Comparison of ENCODE assay signal across 23 cellular contexts in genomic region chr1:203124011-203124410, GRCh38. TPM values are rescaled to one million over a fixed set of nuclear protein-coding genes. Genes with fewer than 3 reads are reported as not detected.
"Had no signal": no experiment of that assay in that cellular context is flagged by ENCODE, and none has a peak within 500 bp of the region (broad histone marks: within the 10 kb centered on the region; RNA-seq: fewer than 3 reads in every experiment).

No MANE protein-coding gene starts in this region.

- H3K27ac ChIP-seq: body of pancreas, prostate gland, suprapubic skin had no signal

- FAIRE-seq: endometrium, keratinocyte had no signal

- H3K27ac Mint-ChIP-seq: activated B cell treated with CpG ODN at 0.5 μM for 24 hours; activated CD8-positive, alpha-beta T cell treated with anti-CD3 and anti-CD28 coated beads for 36 hours; activated naive CD8-positive, alpha-beta T cell; nephron; stimulated activated naive CD8-positive, alpha-beta T cell treated with anti-CD3 and anti-CD28 coated beads, Interleukin-15, Interleukin-2, amounts not matched to agents 100 ng/mL and 50 ng/mL, for 24 hours; T-cell had no signal

- H3K4me3 Mint-ChIP-seq: activated B cell treated with CpG ODN at 0.5 μM for 24 hours; activated CD8-positive, alpha-beta T cell treated with anti-CD3 and anti-CD28 coated beads for 36 hours; activated naive CD8-positive, alpha-beta T cell; nephron; stimulated activated naive CD8-positive, alpha-beta T cell treated with anti-CD3 and anti-CD28 coated beads, Interleukin-15, Interleukin-2, amounts not matched to agents 100 ng/mL and 50 ng/mL, for 24 hours; T-cell had no signal

- H3K36me3 Mint-ChIP-seq: activated naive CD8-positive, alpha-beta T cell; T-cell had no signal

- H3K27me3 ChIP-seq: body of pancreas had no signal

- H3K4me3 ChIP-seq: body of pancreas, lung, prostate gland, suprapubic skin had no signal

- H3K36me3 ChIP-seq: prostate gland, suprapubic skin had no signal

- H3K9me3 ChIP-seq: body of pancreas, prostate gland, suprapubic skin had no signal

- H3K9me3 Mint-ChIP-seq: activated B cell treated with CpG ODN at 0.5 μM for 24 hours; activated CD8-positive, alpha-beta T cell treated with anti-CD3 and anti-CD28 coated beads for 36 hours; nephron; stimulated activated naive CD8-positive, alpha-beta T cell treated with anti-CD3 and anti-CD28 coated beads, Interleukin-15, Interleukin-2, amounts not matched to agents 100 ng/mL and 50 ng/mL, for 24 hours; T-cell had no signal

- ATAC-seq: activated CD8-positive, alpha-beta T cell treated with anti-CD3 and anti-CD28 coated beads for 36 hours; body of pancreas; right cardiac atrium; T-cell had no signal

- DNase-seq: activated B cell treated with CpG ODN at 0.5 μM for 24 hours; activated CD4-positive, alpha-beta T cell treated with anti-CD3 and anti-CD28 coated beads for 4 hours; activated CD8-positive, alpha-beta T cell treated with anti-CD3 and anti-CD28 coated beads for 36 hours; amniotic stem cell; body of pancreas; caudate nucleus; erythroblast; foreskin melanocyte; glutamatergic neuron; hypothalamus; midbrain; right cardiac atrium; T-cell; trophoblast cell had no signal

RNA-seq across cellular contexts. Expression of gene ADORA1, which starts 3.5 kb away (rescaled TPM):
- total RNA-seq: activated B cell treated with CpG ODN at 0.5 μM for 24 hours; activated CD8-positive, alpha-beta T cell treated with anti-CD3 and anti-CD28 coated beads for 36 hours; T-cell had no signal

RNA-seq across cellular contexts. Expression of gene MYOG, which starts 38.2 kb away (rescaled TPM):
- total RNA-seq: activated B cell treated with CpG ODN at 0.5 μM for 24 hours; activated CD8-positive, alpha-beta T cell treated with anti-CD3 and anti-CD28 coated beads for 36 hours; body of pancreas; lung; omental fat pad; right cardiac atrium; suprapubic skin; T-cell had no signal
- polyA plus RNA-seq: keratinocyte, lung, right cardiac atrium had no signal

RNA-seq across cellular contexts. Expression of gene MYBPH, which starts 51.6 kb away (rescaled TPM):
- total RNA-seq: activated B cell treated with CpG ODN at 0.5 μM for 24 hours; activated CD8-positive, alpha-beta T cell treated with anti-CD3 and anti-CD28 coated beads for 36 hours; body of pancreas; lung; right cardiac atrium; T-cell had no signal
- polyA plus RNA-seq: keratinocyte had no signal
